In the genomic region with DNA sequence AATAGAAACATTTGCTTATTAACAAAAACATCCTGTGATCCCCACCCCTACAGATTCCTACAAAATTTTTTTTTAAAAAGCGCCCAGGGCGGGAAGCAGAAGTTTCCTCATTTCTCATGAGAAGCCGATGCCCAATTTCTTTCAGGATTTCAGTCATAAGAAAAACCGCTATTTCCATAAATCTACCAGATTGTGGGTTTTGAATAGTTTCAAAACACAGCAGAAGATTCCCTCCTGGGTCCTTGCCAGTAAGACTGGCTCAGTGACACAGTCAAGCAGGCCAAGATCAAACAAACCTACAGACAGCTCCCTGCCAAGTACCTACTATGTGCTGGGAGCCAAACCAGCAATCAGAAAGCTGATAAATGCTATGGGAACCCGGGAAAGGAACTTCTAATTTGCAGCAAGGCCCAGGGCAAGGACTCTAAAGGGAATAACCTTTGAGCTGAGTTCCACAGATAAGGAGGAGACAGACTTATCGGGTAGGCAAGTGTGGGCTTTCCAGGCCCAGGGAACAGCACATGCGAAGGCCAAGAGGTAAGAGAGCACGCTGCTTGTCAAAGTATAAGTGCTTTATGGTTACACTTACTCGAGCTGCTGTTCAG, we compare ENCODE assay signal across 10 cellular contexts.
DNase-seq lines count a peak whose midpoint lies in the region; ATAC-seq, FAIRE-seq and TF ChIP-seq lines count a peak whose summit lies in the region.
"Had no signal": no experiment of that assay in that cellular context is flagged by ENCODE, and none has a peak within 500 bp of the region (broad histone marks: within the 10 kb centered on the region; RNA-seq: fewer than 3 reads in every experiment).

No MANE protein-coding gene starts in this region.

- no peaks in the 10 kb centered on the region for H3K27me3 Mint-ChIP-seq in T-helper 1 cell treated with Interleukin-12 subunit alpha and Interleukin-12 subunit beta and Interleukin-4 antibody, amounts not matched to agents 30 μg/mL and 1 μg/mL, for 36 hours (ENCODE audit: low read depth)
- no peaks in the 10 kb centered on the region for H3K27me3 Mint-ChIP-seq in type B pancreatic cell

- peak overlapping the region; percentile 52 for H3K4me3 Mint-ChIP-seq in T-helper 1 cell treated with Interleukin-12 subunit alpha and Interleukin-12 subunit beta and Interleukin-4 antibody, amounts not matched to agents 30 μg/mL and 1 μg/mL, for 36 hours
- H3K4me3 Mint-ChIP-seq in type B pancreatic cell, result no peak overlapping the region

- no peak for TF ChIP-seq RAD21 in K562 (CRISPR knock-in tag; conservative IDR thresholded peaks at IDR 0.05 in 1 of 2, IDR thresholded peaks at IDR 0.05 in 1 of 2)

- peaks cover 5% of the 10 kb centered on the region for H3K9me1 ChIP-seq in K562 (ENCODE audit: control insufficient read depth, insufficient read depth, low read length)

- peaks cover 25% of the 10 kb centered on the region for H3K4me1 ChIP-seq in HUES64 (ENCODE audit: insufficient read depth, low read length)
- peaks cover 3 to 6% of the 10 kb centered on the region in 2 experiments; a peak in 2 of 5 replicates for H3K4me1 ChIP-seq in K562 (replicated peaks in 1 of 2; ENCODE audit: control insufficient read depth in 2 of 2, insufficient read depth in 2 of 2, low read length in 2 of 2)
- peaks cover 9% of the 10 kb centered on the region for H3K4me1 ChIP-seq in osteoblast (ENCODE audit: insufficient read depth, low read length)
- H3K4me1 ChIP-seq in thyroid gland, result peaks cover 11 to 16% of the 10 kb centered on the region in 2 donors

- in situ Hi-C loops in K562 (cut with MboI), result no loop called here

- intact Hi-C loops in K562 (cut with micrococcal nuclease) (no loop called here), thyroid gland (cut with DNase I) (no loop called here)

- BruUV-seq in K562 (replicated peaks; lab: Mats Ljungman, UMichigan), result no TSS peak

- no peaks in the 10 kb centered on the region; the same call in 2 of the 3 replicates for H3K79me2 ChIP-seq in K562 (ENCODE audit: control insufficient read depth, insufficient read depth, low read length)
- no peaks in the 10 kb centered on the region for H3K79me2 ChIP-seq in osteoblast (ENCODE audit: insufficient read depth, low read length)

- H3K4me3 ChIP-seq in HUES64 (ENCODE audit: low read length) (no peak overlapping the region), K562 (no peak overlapping the region), osteoblast (ENCODE audit: insufficient read depth, low read length) (no peak overlapping the region), thyroid gland (replicated peaks in 1 of 3) (no peak overlapping the region)
- H3K4me3 ChIP-seq: testis had no signal

- POLR2A ChIA-PET in K562 (lab: Yijun Ruan, JAX), result interaction anchor here (1.0 to 1.7 kb wide), 2 partner anchors 12 to 68 kb away, joined by 3 to 5 read pairs; a partner anchor contains a TSS

- peak; percentile 82 for FAIRE-seq in K562 (lab: Jason Lieb, UNC)

- H3K4me2 ChIP-seq in K562 (ENCODE audit: insufficient read depth, low read length), result no peak overlapping the region
- H3K4me2 ChIP-seq in osteoblast (ENCODE audit: insufficient read depth, low read length), result no peak overlapping the region

- TF ChIP-seq CTCF in K562 (IDR thresholded peaks at IDR 0.05 in 2 of 3, conservative IDR thresholded peaks at IDR 0.05 in 1 of 3; ENCODE audit: insufficient read depth in 2 of 3, low read depth in 1 of 3, low read length in 3 of 3) (no peak), osteoblast (IDR thresholded peaks at IDR 0.05; ENCODE audit: extremely low read depth, low read depth, low read length) (no peak), thyroid gland (IDR thresholded peaks at IDR 0.05) (no peak), type B pancreatic cell (conservative IDR thresholded peaks at IDR 0.05) (no peak)

- H3K9me3 ChIP-seq in HUES64 (ENCODE audit: insufficient read depth, low read depth, low read length), result no peaks in the 10 kb centered on the region
- H3K9me3 ChIP-seq in K562 (replicated peaks; ENCODE audit: control insufficient read depth, insufficient read depth, low read depth, low read length), result no peaks in the 10 kb centered on the region
- no peaks in the 10 kb centered on the region for H3K9me3 ChIP-seq in osteoblast (ENCODE audit: low read depth, low read length)
- H3K9me3 ChIP-seq in thyroid gland, result no peaks in the 10 kb centered on the region
- H3K9me3 ChIP-seq: testis had no signal

- H3K36me3 Mint-ChIP-seq in T-helper 1 cell treated with Interleukin-12 subunit alpha and Interleukin-12 subunit beta and Interleukin-4 antibody, amounts not matched to agents 30 μg/mL and 1 μg/mL, for 36 hours (ENCODE audit: low read depth), result peaks cover 24% of the 10 kb centered on the region
- no peaks in the 10 kb centered on the region for H3K36me3 Mint-ChIP-seq in type B pancreatic cell

- TF ChIP-seq POLR2A in K562 (conservative IDR thresholded peaks at IDR 0.05) (no peak), thyroid gland (IDR thresholded peaks at IDR 0.05) (no peak)

- DNase-seq in T-helper 1 cell, result no peak
- peak in 2 of 4 experiments; percentile 52 to 64 for DNase-seq in K562 (ENCODE audit: extremely low read depth in 1 of 4, low spot score in 3 of 4)
- peak; percentile 29 for DNase-seq in osteoblast (ENCODE audit: insufficient read length, low spot score, missing footprints)
- no peak for DNase-seq in thyroid gland
- DNase-seq in type B pancreatic cell (ENCODE audit: extremely low spot score, unreplicated experiment), result no peak
- DNase-seq: testis had no signal

- no peak overlapping the region for H3K9ac ChIP-seq in HUES64 (ENCODE audit: low read depth, low read length)
- H3K9ac ChIP-seq in K562 (ENCODE audit: insufficient read depth in 1 of 2, low read depth in 2 of 2, low read length in 2 of 2), result no peak overlapping the region

- CTCF ChIA-PET in K562 (lab: Yijun Ruan, JAX; ENCODE audit: low intra/inter-chr PET ratio), result no interaction called here

- ATAC-seq in K562 (peak; percentile 83), HG02973 (IDR thresholded peaks at IDR 0.05; ENCODE audit: unreplicated experiment) (no peak)

- H4K20me1 ChIP-seq in K562 (replicated peaks; ENCODE audit: control insufficient read depth, insufficient read depth, low read length) (no peaks in the 10 kb centered on the region), osteoblast (ENCODE audit: insufficient read depth, low read length) (no peaks in the 10 kb centered on the region)

- no peak; the same call in 1 of the 2 replicates for TF ChIP-seq EP300 in K562 (IDR thresholded peaks at IDR 0.05; ENCODE audit: low read length)

- H3K36me3 ChIP-seq in HUES64 (ENCODE audit: insufficient read depth, low read length), result no peaks in the 10 kb centered on the region
- no peaks in the 10 kb centered on the region for H3K36me3 ChIP-seq in K562 (ENCODE audit: control insufficient read depth, insufficient read depth, low read length)
- no peaks in the 10 kb centered on the region for H3K36me3 ChIP-seq in osteoblast (ENCODE audit: insufficient read depth, low read length)
- H3K36me3 ChIP-seq in thyroid gland, result no peaks in the 10 kb centered on the region

- peak overlapping the region; percentile 72; the same call in 1 of the 2 replicates for H3K27ac ChIP-seq in HUES64 (ENCODE audit: low read depth, low read length)
- peak overlapping the region; percentile 49; the same call in 1 of the 3 replicates for H3K27ac ChIP-seq in K562 (ENCODE audit: extremely low read depth, low read depth, low read length)
- H3K27ac ChIP-seq in osteoblast (ENCODE audit: low read depth, low read length), result no peak overlapping the region
- peak overlapping the region in 1 of 3 donors; percentile 49 for H3K27ac ChIP-seq in thyroid gland
- H3K27ac ChIP-seq: 22Rv1, testis had no signal

- 80% methylated on average over 9 of the region's 9 CpGs for WGBS in HUES64
- WGBS in K562 (ENCODE audit: insufficient coverage, low coverage, missing lambda C conversion rate), result 45% methylated on average over 8 of the region's 9 CpGs
- WGBS in thyroid gland, 2 donors, result 77 to 78% methylated on average over 9 of the region's 9 CpGs

- no peaks in the 10 kb centered on the region for H3K9me3 Mint-ChIP-seq in T-helper 1 cell treated with Interleukin-12 subunit alpha and Interleukin-12 subunit beta and Interleukin-4 antibody, amounts not matched to agents 30 μg/mL and 1 μg/mL, for 36 hours
- H3K9me3 Mint-ChIP-seq in type B pancreatic cell, result no peaks in the 10 kb centered on the region

- peak overlapping the region; percentile 100 for H3K27ac Mint-ChIP-seq in T-helper 1 cell treated with Interleukin-12 subunit alpha and Interleukin-12 subunit beta and Interleukin-4 antibody, amounts not matched to agents 30 μg/mL and 1 μg/mL, for 36 hours
- H3K27ac Mint-ChIP-seq in type B pancreatic cell, result no peak overlapping the region

- H2AFZ ChIP-seq in K562 (ENCODE audit: low read depth, low read length), result no peak overlapping the region
- no peak overlapping the region for H2AFZ ChIP-seq in osteoblast (ENCODE audit: low read length)

- H3K27me3 ChIP-seq in HUES64 (ENCODE audit: insufficient read depth, low read length), result no peaks in the 10 kb centered on the region
- no peaks in the 10 kb centered on the region for H3K27me3 ChIP-seq in K562 (ENCODE audit: control insufficient read depth in 2 of 2, insufficient read depth in 2 of 2, low read length in 2 of 2)
- peaks cover 5% of the 10 kb centered on the region for H3K27me3 ChIP-seq in osteoblast (ENCODE audit: insufficient read depth, low read length)
- H3K27me3 ChIP-seq in thyroid gland, result no peaks in the 10 kb centered on the region
- H3K27me3 ChIP-seq: testis had no signal

- peaks cover 70% of the 10 kb centered on the region for H3K4me1 Mint-ChIP-seq in T-helper 1 cell treated with Interleukin-12 subunit alpha and Interleukin-12 subunit beta and Interleukin-4 antibody, amounts not matched to agents 30 μg/mL and 1 μg/mL, for 36 hours (ENCODE audit: low read depth)
- peaks cover 56% of the 10 kb centered on the region for H3K4me1 Mint-ChIP-seq in type B pancreatic cell (ENCODE audit: unreplicated experiment)

TF ChIP-seq in K562, 482 proteins besides CTCF, POLR2A, EP300 and RAD21 (continues in another document):
- TF ChIP-seq CXXC5 (CRISPR knock-in tag; IDR thresholded peaks at IDR 0.05) (no peak), ZNF140 (CRISPR knock-in tag; IDR thresholded peaks at IDR 0.05) (no peak)
- TF ChIP-seq, protein P1, sequence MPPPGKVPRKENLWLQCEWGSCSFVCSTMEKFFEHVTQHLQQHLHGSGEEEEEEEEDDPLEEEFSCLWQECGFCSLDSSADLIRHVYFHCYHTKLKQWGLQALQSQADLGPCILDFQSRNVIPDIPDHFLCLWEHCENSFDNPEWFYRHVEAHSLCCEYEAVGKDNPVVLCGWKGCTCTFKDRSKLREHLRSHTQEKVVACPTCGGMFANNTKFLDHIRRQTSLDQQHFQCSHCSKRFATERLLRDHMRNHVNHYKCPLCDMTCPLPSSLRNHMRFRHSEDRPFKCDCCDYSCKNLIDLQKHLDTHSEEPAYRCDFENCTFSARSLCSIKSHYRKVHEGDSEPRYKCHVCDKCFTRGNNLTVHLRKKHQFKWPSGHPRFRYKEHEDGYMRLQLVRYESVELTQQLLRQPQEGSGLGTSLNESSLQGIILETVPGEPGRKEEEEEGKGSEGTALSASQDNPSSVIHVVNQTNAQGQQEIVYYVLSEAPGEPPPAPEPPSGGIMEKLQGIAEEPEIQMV (tag; conservative IDR thresholded peaks at IDR 0.05; ENCODE audit: low read depth), result no peak
